Comparison of ENCODE assay signal across 10 cellular contexts in genomic region chr1:33001282-33001681, GRCh38. TPM values are rescaled to one million over a fixed set of nuclear protein-coding genes. Genes with fewer than 3 reads are reported as not detected.
DNase-seq lines count a peak whose midpoint lies in the region; ATAC-seq, FAIRE-seq and TF ChIP-seq lines count a peak whose summit lies in the region.
"Had no signal": no experiment of that assay in that cellular context is flagged by ENCODE, and none has a peak within 500 bp of the region (broad histone marks: within the 10 kb centered on the region; RNA-seq: fewer than 3 reads in every experiment).

No MANE protein-coding gene starts in this region.

- peak; percentile 58 to 60; a peak in 3 of 6 replicates for ATAC-seq in A549
- ATAC-seq: sciatic nerve had no signal

- no peak for FAIRE-seq in A549 (lab: Jason Lieb, UNC)

- TF ChIP-seq POLR2A in A549 (IDR thresholded peaks at IDR 0.05; ENCODE audit: low read length) = no peak

- H3K27ac ChIP-seq in A549 = no peak overlapping the region

- TF ChIP-seq RAD21 in A549 (conservative IDR thresholded peaks at IDR 0.05 in 1 of 2, IDR thresholded peaks at IDR 0.05 in 1 of 2) = no peak

- H3K4me2 ChIP-seq in A549 = no peak overlapping the region

- no peak overlapping the region for H3K4me3 Mint-ChIP-seq in activated T-cell treated with anti-CD3 and anti-CD28 coated beads, Interleukin-2, amount 50 U/mL, for 24 hours

- peaks cover 44% of the 10 kb centered on the region for H3K4me1 Mint-ChIP-seq in activated T-cell treated with anti-CD3 and anti-CD28 coated beads, Interleukin-2, amount 50 U/mL, for 24 hours (ENCODE audit: low read depth)

- H3K9me3 ChIP-seq in A549 = no peaks in the 10 kb centered on the region

- H3K36me3 Mint-ChIP-seq in activated T-cell treated with anti-CD3 and anti-CD28 coated beads, Interleukin-2, amount 50 U/mL, for 24 hours (ENCODE audit: low read depth) = peaks cover 43% of the 10 kb centered on the region

- CTCF ChIA-PET in A549 (lab: Yijun Ruan, JAX) = interaction anchor here (0.6 to 2.9 kb wide), 6 partner anchors 8 to 119 kb away, joined by 3 to 15 read pairs (median 6); partner anchors contain the start of gene HPCA

- H3K4me3 ChIP-seq in A549 = no peak overlapping the region
- H3K4me3 ChIP-seq in GM12864 (ENCODE audit: low read depth, low read length) = no peak overlapping the region
- H3K4me3 ChIP-seq in fibroblast of the aortic adventitia (ENCODE audit: low read depth, low read length) = no peak overlapping the region

- H3K27me3 Mint-ChIP-seq in activated T-cell treated with anti-CD3 and anti-CD28 coated beads, Interleukin-2, amount 50 U/mL, for 24 hours = no peaks in the 10 kb centered on the region

- in situ Hi-C loops in SK-MEL-5 (cut with HindIII; ENCODE audit: low pct_unique_long_range_greater_than_20kb, low sequenced_read_pairs) = no loop called here

- peaks cover 7% of the 10 kb centered on the region; the same call in 1 of the 3 replicates for H3K4me1 ChIP-seq in A549

- 95% methylated on average over 2 of the region's 2 CpGs for WGBS in A549 (ENCODE audit: missing lambda C conversion rate)

- TF ChIP-seq EP300 in A549 (IDR thresholded peaks at IDR 0.05) = no peak

- POLR2A ChIA-PET in A549 (lab: Yijun Ruan, JAX) = interaction anchor here (1.1 kb wide), 1 partner anchor 37 kb away, joined by 3 read pairs; the partner anchor contains the start of gene RNF19B

- DNase-seq in A549 (ENCODE audit: low read depth in 1 of 2, low spot score in 1 of 2) (peak in 1 of 2 experiments; percentile 19), GM12864 (ENCODE audit: low read depth) (no peak), SK-MEL-5 (ENCODE audit: low read depth, low spot score) (peak; percentile 22), fibroblast of the aortic adventitia (ENCODE audit: low read depth) (no peak), SHP77 treated with DMSO at 0.1 percent for 48 hours (lab: John Stamatoyannopoulos, UW) (no peak), NCI-H146 (lab: John Stamatoyannopoulos, UW) (no peak), NCI-H510A treated with DMSO at 0.1 percent for 48 hours (lab: John Stamatoyannopoulos, UW) (no peak)
- DNase-seq in activated T-cell treated with anti-CD3 and anti-CD28 coated beads, Interleukin-2, amount 50 U/mL, for 24 hours = no peak
- DNase-seq: glutamatergic neuron had no signal

- TF ChIP-seq CTCF in A549 (IDR thresholded peaks at IDR 0.05) (no peak), GM12864 (IDR thresholded peaks at IDR 0.05; ENCODE audit: low read depth, low read length, missing control alignments) (peak; percentile 41), fibroblast of the aortic adventitia (IDR thresholded peaks at IDR 0.05; ENCODE audit: insufficient read depth, low read length) (peak; percentile 23)

- H3K27ac Mint-ChIP-seq in activated T-cell treated with anti-CD3 and anti-CD28 coated beads, Interleukin-2, amount 50 U/mL, for 24 hours = no peak overlapping the region

- no peaks in the 10 kb centered on the region for H3K9me3 Mint-ChIP-seq in activated T-cell treated with anti-CD3 and anti-CD28 coated beads, Interleukin-2, amount 50 U/mL, for 24 hours

TF ChIP-seq in A549, 52 proteins besides CTCF, POLR2A, EP300 and RAD21:
- no peak for TF ChIP-seq KDM5A (IDR thresholded peaks at IDR 0.05)
- no peak for TF ChIP-seq HEYL (CRISPR knock-in tag; IDR thresholded peaks at IDR 0.05)
- no peak for TF ChIP-seq ZSCAN20 (CRISPR knock-in tag; IDR thresholded peaks at IDR 0.05)
- no peak for TF ChIP-seq CEBPB (IDR thresholded peaks at IDR 0.05)
- TF ChIP-seq CHD2 (IDR thresholded peaks at IDR 0.05; ENCODE audit: low read length, partially characterized antibody) = no peak
- TF ChIP-seq RARB (CRISPR knock-in tag; IDR thresholded peaks at IDR 0.05) = no peak
- no peak for TF ChIP-seq E2F6 (IDR thresholded peaks at IDR 0.05; ENCODE audit: borderline replicate concordance, low read depth)
- no peak for TF ChIP-seq EHMT2 (IDR thresholded peaks at IDR 0.05; ENCODE audit: low read depth)
- TF ChIP-seq HDAC2 (IDR thresholded peaks at IDR 0.05) = no peak

RNA-seq across cellular contexts. Expression of gene AK2, which starts 35.4 kb away (rescaled TPM):
- 148 and 164 TPM in 2 replicates for polyA plus RNA-seq in A549 (2011; rRNA removed)
- polyA plus RNA-seq in A549 (2012; cell fraction: cytosol; rRNA removed) = 139 and 163 TPM in 2 replicates
- 85.9 and 144 TPM in 2 replicates for polyA plus RNA-seq in A549 (2012; cell fraction: nucleus; rRNA removed)
- 174 to 179 TPM (median 178 TPM) in 3 replicates for polyA plus RNA-seq in A549 (2017; fragmentation: RNase III; extraction: RNeasy Plus Mini Kit Qiagen cat#74134 plus additional on column Dnase treatment)
- polyA minus RNA-seq in A549 (2011; rRNA and poly(A)+ RNA removed) = 62.3 and 65.2 TPM in 2 replicates
- 327 and 348 TPM in 2 replicates for total RNA-seq in SK-MEL-5 (2014; rRNA removed; shearing (Covaris generic))
- 319 and 423 TPM in 2 replicates for polyA plus RNA-seq in SK-MEL-5 (2015; cell fraction: cytosol; rRNA removed)
- polyA plus RNA-seq in SK-MEL-5 (2015; cell fraction: nucleus; rRNA removed) = 312 and 338 TPM in 2 replicates
- 155 and 373 TPM in 2 replicates for total RNA-seq in fibroblast of the aortic adventitia (ENCODE audit: low replicate concordance)

RNA-seq across cellular contexts. Expression of gene RNF19B, which starts 36.7 kb away (rescaled TPM):
- polyA plus RNA-seq in A549 (2011; rRNA removed) (21.7 and 22.6 TPM in 2 replicates), A549 (2017; fragmentation: RNase III; extraction: RNeasy Plus Mini Kit Qiagen cat#74134 plus additional on column Dnase treatment) (9.8 to 10.0 TPM (median 9.9 TPM) in 3 replicates)
- 14.8 and 16.8 TPM in 2 replicates for polyA plus RNA-seq in A549 (2012; cell fraction: cytosol; rRNA removed)
- polyA plus RNA-seq in A549 (2012; cell fraction: nucleus; rRNA removed) = 9.5 and 10.9 TPM in 2 replicates
- 25.3 and 32.3 TPM in 2 replicates for polyA minus RNA-seq in A549 (2011; rRNA and poly(A)+ RNA removed)
- 30.8 and 32.0 TPM in 2 replicates for total RNA-seq in SK-MEL-5 (2014; rRNA removed; shearing (Covaris generic))
- polyA plus RNA-seq in SK-MEL-5 (2015; cell fraction: cytosol; rRNA removed) = 45.3 and 47.3 TPM in 2 replicates
- polyA plus RNA-seq in SK-MEL-5 (2015; cell fraction: nucleus; rRNA removed) = 15.4 and 17.2 TPM in 2 replicates
- total RNA-seq in fibroblast of the aortic adventitia (ENCODE audit: low replicate concordance) = 8.5 and 23.0 TPM in 2 replicates
